ENCODE assay signal across 10 cellular contexts in genomic region chr2:235492850-235493344, GRCh38.
DNase-seq lines count a peak whose midpoint lies in the region; ATAC-seq lines count a peak whose summit lies in the region.
"Had no signal": no experiment of that assay in that cellular context is flagged by ENCODE, and none has a peak within 500 bp of the region (broad histone marks: within the 10 kb centered on the region; RNA-seq: fewer than 3 reads in every experiment).

No MANE protein-coding gene starts in this region.

- peaks cover 4 to 11% of the 10 kb centered on the region in 2 donors for H3K9me3 ChIP-seq in muscle layer of duodenum (ENCODE audit: control insufficient read depth in 1 of 2, low read length in 2 of 2)

- ATAC-seq in stimulated activated naive CD8-positive, alpha-beta T cell treated with anti-CD3 and anti-CD28 coated beads, Interleukin-15, Interleukin-2, amounts not matched to agents 100 U/mL and 50 U/mL, for 24 hours = no peak
- ATAC-seq in HG02798 (IDR thresholded peaks at IDR 0.05; ENCODE audit: poor library complexity, unreplicated experiment) = no peak
- ATAC-seq in HG03571 (IDR thresholded peaks at IDR 0.05; ENCODE audit: unreplicated experiment) = no peak
- no peak for ATAC-seq in activated CD4-positive, CD25-positive, alpha-beta regulatory T cell treated with anti-CD3 and anti-CD28 coated beads, Interleukin-2, amount 50 U/mL, for 24 hours

- peak overlapping the region; percentile 63 to 65 for H3K4me3 ChIP-seq in muscle layer of duodenum (ENCODE audit: low read depth in 1 of 2, low read length in 2 of 2)

- H3K4me1 ChIP-seq in muscle layer of duodenum (ENCODE audit: control insufficient read depth in 1 of 2, insufficient read depth in 2 of 2, low read length in 2 of 2) = peaks cover 0 to 21% of the 10 kb centered on the region in 2 donors

- H3K27me3 Mint-ChIP-seq in stimulated activated naive CD8-positive, alpha-beta T cell treated with anti-CD3 and anti-CD28 coated beads, Interleukin-15, Interleukin-2, amounts not matched to agents 100 ng/mL and 50 ng/mL, for 24 hours = peaks cover 59% of the 10 kb centered on the region

- no peaks in the 10 kb centered on the region for H3K36me3 ChIP-seq in muscle layer of duodenum (ENCODE audit: control insufficient read depth in 1 of 2, insufficient read depth in 2 of 2, low read length in 2 of 2)

- H3K27ac ChIP-seq in muscle layer of duodenum (ENCODE audit: low read length) = no peak overlapping the region

- H3K9me3 Mint-ChIP-seq in stimulated activated naive CD8-positive, alpha-beta T cell treated with anti-CD3 and anti-CD28 coated beads, Interleukin-15, Interleukin-2, amounts not matched to agents 100 ng/mL and 50 ng/mL, for 24 hours = no peaks in the 10 kb centered on the region

- no peaks in the 10 kb centered on the region for H3K36me3 Mint-ChIP-seq in stimulated activated naive CD8-positive, alpha-beta T cell treated with anti-CD3 and anti-CD28 coated beads, Interleukin-15, Interleukin-2, amounts not matched to agents 100 ng/mL and 50 ng/mL, for 24 hours (ENCODE audit: low read depth)

- no peak overlapping the region for H3K27ac Mint-ChIP-seq in stimulated activated naive CD8-positive, alpha-beta T cell treated with anti-CD3 and anti-CD28 coated beads, Interleukin-15, Interleukin-2, amounts not matched to agents 100 ng/mL and 50 ng/mL, for 24 hours

- H3K4me1 Mint-ChIP-seq in stimulated activated naive CD8-positive, alpha-beta T cell treated with anti-CD3 and anti-CD28 coated beads, Interleukin-15, Interleukin-2, amounts not matched to agents 100 ng/mL and 50 ng/mL, for 24 hours (ENCODE audit: low read depth) = peaks cover 8% of the 10 kb centered on the region

- H3K4me3 Mint-ChIP-seq in stimulated activated naive CD8-positive, alpha-beta T cell treated with anti-CD3 and anti-CD28 coated beads, Interleukin-15, Interleukin-2, amounts not matched to agents 100 ng/mL and 50 ng/mL, for 24 hours = peak overlapping the region; percentile 75

- H3K27me3 ChIP-seq in muscle layer of duodenum (ENCODE audit: low read depth, low read length) = no peaks in the 10 kb centered on the region

- no peak for DNase-seq in stimulated activated naive CD8-positive, alpha-beta T cell treated with anti-CD3 and anti-CD28 coated beads, Interleukin-15, Interleukin-2, amounts not matched to agents 100 U/mL and 50 U/mL, for 24 hours
- peak; percentile 69 for DNase-seq in ecto neural progenitor cell (ENCODE audit: low spot score)
- DNase-seq in stimulated activated CD4-positive, alpha-beta T cell treated with anti-CD3 and anti-CD28 coated beads, Interleukin-4, amount 100 ng/mL, for 1 hour = no peak
- DNase-seq: KG1; stimulated activated CD4-positive, alpha-beta T cell treated with anti-CD3 and anti-CD28 coated beads, Interleukin-12 subunit alpha, Interleukin-12 subunit beta, amount 100 ng/mL, for 4 hours had no signal
